Comparison of ENCODE assay signal across 1 cellular context in the genomic region with DNA sequence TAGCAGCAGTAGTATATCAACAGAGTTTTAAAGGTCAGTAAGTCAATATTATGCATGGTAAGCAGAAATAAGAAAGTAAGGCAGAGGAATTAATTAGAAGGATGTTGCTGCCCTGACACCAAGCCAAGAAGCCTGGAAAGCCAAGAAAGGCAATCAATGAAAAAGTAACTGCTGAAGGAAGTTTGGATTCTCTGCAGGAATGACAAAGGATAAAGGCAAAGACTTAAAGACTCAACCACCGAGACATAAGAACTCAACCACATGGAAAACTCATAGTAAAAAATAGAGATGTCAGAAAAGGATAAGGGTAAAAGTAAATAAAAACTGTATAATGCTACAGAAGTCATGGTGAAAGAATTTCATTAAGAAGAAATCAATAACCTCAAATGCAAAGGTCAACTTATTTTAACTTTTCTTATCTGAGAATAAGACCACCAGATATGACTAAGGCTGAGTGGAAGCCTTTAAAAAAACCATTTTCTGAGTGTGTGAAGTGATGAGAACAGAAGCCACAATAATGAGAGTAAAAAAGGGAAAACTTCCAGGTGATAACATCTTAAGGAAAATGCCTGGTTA.
TF ChIP-seq lines count a peak whose summit lies in the region.

No MANE protein-coding gene starts in this region.

TF ChIP-seq in HepG2, 621 proteins besides CTCF, POLR2A, EP300 and RAD21:
- TF ChIP-seq PHF5A (CRISPR knock-in tag; IDR thresholded peaks at IDR 0.05; ENCODE audit: low read depth, unreplicated experiment) (no peak), TEAD3 (CRISPR knock-in tag; optimal IDR thresholded peaks at IDR 0.05; ENCODE audit: borderline replicate concordance) (no peak), ZBTB46 (CRISPR knock-in tag; IDR thresholded peaks at IDR 0.05; ENCODE audit: borderline replicate concordance) (no peak), MAFF (IDR thresholded peaks at IDR 0.05; ENCODE audit: low read depth, low read length) (peak; percentile 68), ATM (IDR thresholded peaks at IDR 0.05; ENCODE audit: borderline replicate concordance) (no peak), MAFK (conservative IDR thresholded peaks at IDR 0.05 in 1 of 2, IDR thresholded peaks at IDR 0.05 in 1 of 2; ENCODE audit: low read length in 2 of 2) (peak; percentile 64 to 83)
TF ChIP-seq in HepG2: peak in this region for 2.
